ENCODE assay signal across 25 cellular contexts in genomic region chr11:83990160-83990733, GRCh38.
DNase-seq lines count a peak whose midpoint lies in the region; ATAC-seq and TF ChIP-seq lines count a peak whose summit lies in the region.
"Had no signal": no experiment of that assay in that cellular context is flagged by ENCODE, and none has a peak within 500 bp of the region (broad histone marks: within the 10 kb centered on the region; RNA-seq: fewer than 3 reads in every experiment).

No MANE protein-coding gene starts in this region.

- WGBS in right cardiac atrium = 39% methylated on average over 7 of the region's 7 CpGs
- 5 to 15% (median 6%) methylated on average over 7 of the region's 7 CpGs for WGBS in ovary, 3 donors

- H3K4me1 ChIP-seq in right atrium auricular region = no peaks in the 10 kb centered on the region
- H3K4me1 ChIP-seq in right cardiac atrium (ENCODE audit: control insufficient read depth, insufficient read depth, low read length) = no peaks in the 10 kb centered on the region
- no peaks in the 10 kb centered on the region for H3K4me1 ChIP-seq in ovary (ENCODE audit: insufficient read depth)
- H3K4me1 ChIP-seq in tibial artery = peaks cover 0 to 5% (median 0%) of the 10 kb centered on the region in 4 donors
- H3K4me1 ChIP-seq: pancreas had no signal

- DNase-seq in Right ventricle myocardium inferior (ENCODE audit: missing footprints) (peak; percentile 67), right atrium auricular region (ENCODE audit: low spot score) (no peak), right cardiac atrium (peak; percentile 31 to 62 (median 56)), ovary (peak in 3 of 5 donors; percentile 18 to 34 (median 23)), NCI-H82 treated with DMSO at 0.1 percent for 48 hours (lab: John Stamatoyannopoulos, UW; ENCODE audit: unreplicated experiment) (no peak), SHP77 (lab: John Stamatoyannopoulos, UW) (no peak), tibial artery (no peak)
- DNase-seq in effector CD4-positive, alpha-beta T cell = no peak
- DNase-seq: activated CD8-positive, alpha-beta memory T cell treated with anti-CD3 and anti-CD28 coated beads, Interleukin-2, amount 50 U/mL, for 4 hours; activated naive CD8-positive, alpha-beta T cell treated with anti-CD3 and anti-CD28 coated beads for 36 hours; CD8-positive, alpha-beta T cell; DMS153; HCEC 1CT; IMR-90; NCI-H1417; NCI-H2107; NCI-H510A; stimulated activated CD4-positive, alpha-beta T cell treated with anti-CD3 and anti-CD28 coated beads, Interleukin-2, amount 100 ng/mL, for 24 hours had no signal

- no peak for TF ChIP-seq POLR2A in ovary (IDR thresholded peaks at IDR 0.05)

- TF ChIP-seq EP300 in ovary (IDR thresholded peaks at IDR 0.05) = no peak

- ATAC-seq in Right ventricle myocardium inferior = peak; percentile 73
- peak; percentile 71 to 80 for ATAC-seq in right cardiac atrium
- ATAC-seq: CD8-positive, alpha-beta T cell; Panc1; stimulated activated effector memory CD8-positive, alpha-beta T cell treated with anti-CD3 and anti-CD28 coated beads, Interleukin-12 subunit alpha, Interleukin-12 subunit beta, amount 100 ng/mL, for 72 hours had no signal

- no peaks in the 10 kb centered on the region for H3K36me3 ChIP-seq in right atrium auricular region
- no peaks in the 10 kb centered on the region for H3K36me3 ChIP-seq in ovary
- no peaks in the 10 kb centered on the region for H3K36me3 ChIP-seq in tibial artery
- H3K36me3 ChIP-seq: pancreas had no signal

- H3K4me3 ChIP-seq in right atrium auricular region (no peak overlapping the region), right cardiac atrium (ENCODE audit: low read length) (no peak overlapping the region), ovary (no peak overlapping the region), tibial artery (no peak overlapping the region)
- H3K4me3 ChIP-seq: coronary artery, pancreas, skin epidermis had no signal

- H3K27ac ChIP-seq in right atrium auricular region (no peak overlapping the region), right cardiac atrium (ENCODE audit: low read length) (no peak overlapping the region), ovary (no peak overlapping the region), tibial artery (no peak overlapping the region)
- H3K27ac ChIP-seq: 22Rv1, coronary artery, pancreas, skin epidermis, VCaP had no signal

- TF ChIP-seq CTCF in right atrium auricular region (IDR thresholded peaks at IDR 0.05) = no peak
- TF ChIP-seq CTCF in ovary (IDR thresholded peaks at IDR 0.05) = no peak
- TF ChIP-seq CTCF in tibial artery (IDR thresholded peaks at IDR 0.05) = no peak

- H3K27me3 ChIP-seq in right atrium auricular region = no peaks in the 10 kb centered on the region
- H3K27me3 ChIP-seq in right cardiac atrium (ENCODE audit: control insufficient read depth, insufficient read depth) = no peaks in the 10 kb centered on the region
- H3K27me3 ChIP-seq in ovary = no peaks in the 10 kb centered on the region
- H3K27me3 ChIP-seq in tibial artery = no peaks in the 10 kb centered on the region
- H3K27me3 ChIP-seq: pancreas had no signal

- intact Hi-C loops in Right ventricle myocardium inferior (cut with DNase I) = no loop called here
- intact Hi-C loops in right cardiac atrium (cut with DNase I) = no loop called here
- intact Hi-C loops in ovary (cut with DNase I) = no loop called here
- intact Hi-C loops in tibial artery (cut with DNase I; ENCODE audit: low total_unique reads) = no loop called here

- H3K9me3 ChIP-seq in right atrium auricular region (no peaks in the 10 kb centered on the region), right cardiac atrium (ENCODE audit: control insufficient read depth, low read length) (no peaks in the 10 kb centered on the region), ovary (no peaks in the 10 kb centered on the region), tibial artery (no peaks in the 10 kb centered on the region)
- H3K9me3 ChIP-seq: pancreas had no signal

Comparison
In these comparisons a context has a peak if more than half of its experiments do, and no peak if none do; other contexts are left out.
1. DNase-seq: peak in Right ventricle myocardium inferior (single experiment), right cardiac atrium (3 of 3) and ovary (3 of 5); none in right atrium auricular region (single experiment), NCI-H82 treated with DMSO at 0.1 percent for 48 hours (single experiment), SHP77 (0 of 2), effector CD4-positive, alpha-beta T cell (single experiment) and tibial artery (0 of 2).